8 cellular contexts compared by ENCODE assay signal in the genomic region with DNA sequence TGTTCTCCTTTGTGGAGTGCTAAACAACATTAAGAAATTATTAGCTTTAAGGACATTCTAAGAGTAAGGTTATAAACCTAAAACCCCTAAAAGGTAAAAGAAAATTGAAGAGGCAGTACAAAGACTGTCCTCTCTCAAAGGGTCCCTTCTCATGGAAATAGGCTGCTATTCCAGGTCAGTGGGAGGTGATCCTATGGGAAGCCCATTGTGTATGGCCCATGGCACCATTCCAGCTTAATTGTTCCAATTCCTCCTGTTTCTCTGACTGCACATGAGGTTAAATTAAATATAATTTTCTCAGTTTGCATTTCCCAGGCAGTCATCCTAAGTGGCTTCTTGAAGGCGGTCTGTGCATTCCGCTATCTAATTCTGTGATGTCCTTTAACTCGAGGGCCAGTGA. TPM values are rescaled to one million over a fixed set of nuclear protein-coding genes. Genes with fewer than 3 reads are reported as not detected.
"Had no signal": no experiment of that assay in that cellular context is flagged by ENCODE, and none has a peak within 500 bp of the region (broad histone marks: within the 10 kb centered on the region; RNA-seq: fewer than 3 reads in every experiment).

No MANE protein-coding gene starts in this region.

- DNase-seq: GOT3, H9, HCEC 1CT, KBM-7 had no signal

- H3K4me3 Mint-ChIP-seq: H9, IgD-negative memory B cell had no signal

- H3K27ac Mint-ChIP-seq: H9, IgD-negative memory B cell had no signal

- ATAC-seq: HepG2 had no signal

- H3K36me3 Mint-ChIP-seq: IgD-negative memory B cell had no signal

- FAIRE-seq: H54, HepG2 had no signal

- H3K4me1 Mint-ChIP-seq: H9, IgD-negative memory B cell had no signal

- H3K9me3 Mint-ChIP-seq: H9, IgD-negative memory B cell had no signal

- H3K27ac ChIP-seq: HL-60 had no signal

- H3K27me3 Mint-ChIP-seq: IgD-negative memory B cell had no signal

RNA-seq across cellular contexts. Expression of a gene that starts 57.0 kb away (rescaled TPM):
- total RNA-seq: H9 had no signal
- polyA plus RNA-seq: IgD-negative memory B cell had no signal
